In genomic region chr6:67630146-67630545, GRCh38 we compare ENCODE assay signal across 13 cellular contexts.
A peak's percentile ranks its signal among the peaks of the same experiment; 100 is the strongest.
DNase-seq lines count a peak whose midpoint lies in the region; ATAC-seq and TF ChIP-seq lines count a peak whose summit lies in the region.
"Had no signal": no experiment of that assay in that cellular context is flagged by ENCODE, and none has a peak within 500 bp of the region (broad histone marks: within the 10 kb centered on the region; RNA-seq: fewer than 3 reads in every experiment).

No MANE protein-coding gene starts in this region.

- no peaks in the 10 kb centered on the region for H3K36me3 ChIP-seq in tibial nerve
- H3K36me3 ChIP-seq: Peyer's patch had no signal

- no peak overlapping the region for H3K4me3 Mint-ChIP-seq in Calu3 (ENCODE audit: low read depth, unreplicated experiment)
- H3K4me3 Mint-ChIP-seq: B cell, neural crest cell had no signal

- peaks cover 9% of the 10 kb centered on the region for H3K9me3 Mint-ChIP-seq in Calu3 (ENCODE audit: low read depth, unreplicated experiment)

- H3K36me3 Mint-ChIP-seq in Calu3 (ENCODE audit: insufficient read depth, unreplicated experiment): no peaks in the 10 kb centered on the region
- H3K36me3 Mint-ChIP-seq: brain had no signal

- POLR2A ChIA-PET in AG04449 (lab: Yijun Ruan, JAX): no interaction called here

- H3K4me1 ChIP-seq in tibial nerve: no peaks in the 10 kb centered on the region
- H3K4me1 ChIP-seq: Peyer's patch had no signal

- H3K9me3 ChIP-seq in tibial nerve: peaks cover 0 to 5% (median 0%) of the 10 kb centered on the region in 4 donors
- H3K9me3 ChIP-seq: Peyer's patch had no signal

- no TSS peak for BruUV-seq in Calu3 (replicated peaks; lab: Mats Ljungman, UMichigan)

- H3K27ac ChIP-seq in tibial nerve: no peak overlapping the region
- H3K27ac ChIP-seq: Peyer's patch had no signal

- intact Hi-C loops in Calu3 (cut with micrococcal nuclease; ENCODE audit: unreplicated experiment): no loop called here

- CTCF ChIA-PET in AG04449 (lab: Yijun Ruan, JAX) (no interaction called here), Calu3 (lab: Charles Lee) (no interaction called here)

- no peaks in the 10 kb centered on the region for H3K4me1 Mint-ChIP-seq in Calu3 (ENCODE audit: low read depth, unreplicated experiment)
- H3K4me1 Mint-ChIP-seq: B cell, neural crest cell had no signal

- TF ChIP-seq CTCF in AG04449 (IDR thresholded peaks at IDR 0.05; ENCODE audit: insufficient read depth, low read length, missing control alignments) (no peak), tibial nerve (IDR thresholded peaks at IDR 0.05) (no peak), Calu3 (IDR thresholded peaks at IDR 0.05; ENCODE audit: unreplicated experiment) (no peak)

- H3K4me3 ChIP-seq in AG04449 (ENCODE audit: low read depth, low read length) (no peak overlapping the region), tibial nerve (no peak overlapping the region)
- H3K4me3 ChIP-seq: Peyer's patch had no signal

- H3K27ac Mint-ChIP-seq in Calu3 (ENCODE audit: unreplicated experiment): no peak overlapping the region
- H3K27ac Mint-ChIP-seq: B cell, brain had no signal

- 4 to 9% methylated on average over 2 of the region's 2 CpGs for WGBS in tibial nerve, 2 donors

- DNase-seq in AG04449 (ENCODE audit: low read depth, low spot score) (peak; percentile 90), LHCN-M2 (ENCODE audit: low read depth) (peak; percentile 96), amniotic stem cell (lab: John Stamatoyannopoulos, UW) (peak; percentile 64), islet precursor cell (peak; percentile 46), tibial nerve (ENCODE audit: low spot score in 2 of 2) (no peak), T-helper 1 cell (no peak), Calu3 (no peak)
- DNase-seq: NCI-H1092, Peyer's patch had no signal

- no peaks in the 10 kb centered on the region for H3K27me3 Mint-ChIP-seq in Calu3 (ENCODE audit: unreplicated experiment)
- H3K27me3 Mint-ChIP-seq: B cell, brain had no signal

- TF ChIP-seq EP300 in tibial nerve (IDR thresholded peaks at IDR 0.05): no peak

- no peaks in the 10 kb centered on the region for H3K27me3 ChIP-seq in tibial nerve
- H3K27me3 ChIP-seq: Peyer's patch had no signal

- TF ChIP-seq POLR2A in tibial nerve (IDR thresholded peaks at IDR 0.05): no peak

- no peak for ATAC-seq in HG02870 (IDR thresholded peaks at IDR 0.05; ENCODE audit: unreplicated experiment)

Comparison
In these comparisons a context has a peak if more than half of its experiments do, and no peak if none do; other contexts are left out.
1. DNase-seq: peak in AG04449 (single experiment), LHCN-M2 (single experiment), amniotic stem cell (single experiment) and islet precursor cell (single experiment); none in tibial nerve (0 of 2), T-helper 1 cell (0 of 5) and Calu3 (single experiment).